15 cellular contexts compared by ENCODE assay signal in the genomic region with DNA sequence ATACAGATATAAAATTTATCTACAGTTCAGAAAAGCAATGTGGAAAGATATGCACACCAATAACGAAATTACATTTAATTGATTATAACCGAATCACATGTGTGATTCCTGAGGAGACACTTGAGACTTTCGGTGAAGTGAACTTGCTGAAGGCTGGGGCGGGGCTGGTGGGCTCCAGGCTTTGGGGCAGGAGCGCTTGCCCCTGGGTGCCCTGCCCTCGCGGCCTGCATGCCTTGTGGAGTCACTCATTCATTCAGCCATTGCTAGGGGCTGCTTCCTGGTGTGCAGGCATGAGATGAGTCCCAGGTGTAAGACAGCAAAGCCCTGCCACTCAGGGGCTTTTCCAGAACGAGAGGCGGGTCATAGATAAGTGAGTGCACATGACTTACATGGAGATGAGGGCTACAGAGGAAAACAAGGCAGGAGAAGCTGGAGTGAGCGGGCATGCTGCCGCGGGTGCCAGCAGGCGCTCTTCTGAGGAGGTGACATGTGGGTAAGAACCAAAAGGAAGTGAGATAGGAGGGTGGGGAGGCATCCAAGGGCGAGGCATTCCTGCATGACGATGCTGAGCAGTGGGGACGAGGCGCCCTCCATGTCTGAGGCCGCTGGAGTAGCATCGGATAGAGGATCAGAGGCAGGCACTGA.
A peak's percentile ranks its signal among the peaks of the same experiment; 100 is the strongest.
DNase-seq lines count a peak whose midpoint lies in the region; ATAC-seq and TF ChIP-seq lines count a peak whose summit lies in the region.
"Had no signal": no experiment of that assay in that cellular context is flagged by ENCODE, and none has a peak within 500 bp of the region (broad histone marks: within the 10 kb centered on the region; RNA-seq: fewer than 3 reads in every experiment).

No MANE protein-coding gene starts in this region.

- H3K36me3 Mint-ChIP-seq in activated naive CD4-positive, alpha-beta T cell treated with anti-CD3 and anti-CD28 coated beads, Interleukin-2, amount 10 ng/mL, durations not matched to agents 7 days and 5 days, result no peaks in the 10 kb centered on the region
- H3K36me3 Mint-ChIP-seq in type B pancreatic cell, result peaks cover 15% of the 10 kb centered on the region
- no peaks in the 10 kb centered on the region for H3K36me3 Mint-ChIP-seq in CD4-positive, alpha-beta T cell (ENCODE audit: low read depth)
- H3K36me3 Mint-ChIP-seq: CD8-positive, alpha-beta memory T cell had no signal

- H4K5ac ChIP-seq in mesendoderm (ENCODE audit: low read length), result no peak overlapping the region

- no peaks in the 10 kb centered on the region for H3K4me1 ChIP-seq in mesendoderm (ENCODE audit: control insufficient read depth, low read depth, low read length)
- H3K4me1 ChIP-seq: A549 had no signal

- no peaks in the 10 kb centered on the region for H3K9me3 ChIP-seq in CD4-positive, alpha-beta T cell (ENCODE audit: control insufficient read depth, low read length)
- H3K9me3 ChIP-seq: A549 had no signal

- H3K9ac ChIP-seq in mesendoderm (ENCODE audit: low read length), result no peak overlapping the region

- intact Hi-C loops in CD4-positive, alpha-beta T cell (cut with DNase I, micrococcal nuclease), result no loop called here

- peaks cover 19% of the 10 kb centered on the region for H3K27me3 Mint-ChIP-seq in activated naive CD4-positive, alpha-beta T cell treated with anti-CD3 and anti-CD28 coated beads, Interleukin-2, amount 10 ng/mL, durations not matched to agents 7 days and 5 days
- no peaks in the 10 kb centered on the region for H3K27me3 Mint-ChIP-seq in type B pancreatic cell
- H3K27me3 Mint-ChIP-seq in CD4-positive, alpha-beta T cell, result peaks cover 39% of the 10 kb centered on the region

- CTCF ChIA-PET in activated naive CD4-positive, alpha-beta T cell treated with anti-CD3 and anti-CD28 coated beads, Interleukin-2, amount 10 ng/mL, durations not matched to agents 7 days and 5 days (lab: Charles Lee), result no interaction called here
- CTCF ChIA-PET in RWPE1 (lab: Yijun Ruan, JAX), result no interaction called here
- CTCF ChIA-PET in CD4-positive, alpha-beta T cell (lab: Charles Lee), result no interaction called here

- H4K8ac ChIP-seq in mesendoderm (ENCODE audit: low read depth, low read length), result no peak overlapping the region

- H3K18ac ChIP-seq in mesendoderm (ENCODE audit: low read length), result no peak overlapping the region

- H3K27ac Mint-ChIP-seq in activated naive CD4-positive, alpha-beta T cell treated with anti-CD3 and anti-CD28 coated beads, Interleukin-2, amount 10 ng/mL, durations not matched to agents 7 days and 5 days, result peak overlapping the region; percentile 35
- H3K27ac Mint-ChIP-seq in type B pancreatic cell, result peak overlapping the region; percentile 65
- no peak overlapping the region for H3K27ac Mint-ChIP-seq in CD4-positive, alpha-beta T cell

- peak overlapping the region; percentile 75 for H3K27ac ChIP-seq in RWPE1
- H3K27ac ChIP-seq in mesendoderm (ENCODE audit: low read depth, low read length), result no peak overlapping the region
- H3K27ac ChIP-seq in CD4-positive, alpha-beta T cell (ENCODE audit: low read depth, low read length), result no peak overlapping the region
- H3K27ac ChIP-seq: 22Rv1, A549, HL-60 had no signal

- ATAC-seq in CD4-positive, alpha-beta T cell (ENCODE audit: poor library complexity), result no peak
- no peak for ATAC-seq in GM18519 (IDR thresholded peaks at IDR 0.05; ENCODE audit: low FRiP score, unreplicated experiment)
- ATAC-seq: A549 had no signal

- no peaks in the 10 kb centered on the region for H3K4me1 Mint-ChIP-seq in activated naive CD4-positive, alpha-beta T cell treated with anti-CD3 and anti-CD28 coated beads, Interleukin-2, amount 10 ng/mL, durations not matched to agents 7 days and 5 days
- H3K4me1 Mint-ChIP-seq in type B pancreatic cell (ENCODE audit: unreplicated experiment), result peaks cover 8% of the 10 kb centered on the region
- H3K4me1 Mint-ChIP-seq in CD4-positive, alpha-beta T cell (ENCODE audit: low read depth), result no peaks in the 10 kb centered on the region
- H3K4me1 Mint-ChIP-seq: CD8-positive, alpha-beta memory T cell had no signal

- DNase-seq in activated naive CD4-positive, alpha-beta T cell treated with anti-CD3 and anti-CD28 coated beads, Interleukin-2, amount 10 ng/mL, durations not matched to agents 7 days and 5 days, result no peak
- no peak for DNase-seq in activated naive CD4-positive, alpha-beta T cell treated with anti-CD3 and anti-CD28 coated beads, Interleukin-2, amount 50 U/mL, for 16 hours
- DNase-seq in RWPE1 (ENCODE audit: low spot score) (no peak), mesendoderm (no peak), type B pancreatic cell (ENCODE audit: extremely low spot score, unreplicated experiment) (no peak)
- no peak for DNase-seq in stimulated activated CD4-positive, alpha-beta T cell treated with anti-CD3 and anti-CD28 coated beads, Interleukin-1b, Interleukin-23, amount 100 ng/mL, for 48 hours
- no peak for DNase-seq in CD4-positive, alpha-beta T cell
- DNase-seq: AML-193; CD8-positive, alpha-beta memory T cell; COR-L47; HCEC 1CT had no signal

- no peak overlapping the region for H3K23ac ChIP-seq in mesendoderm (ENCODE audit: low read length)

- H3K27me3 ChIP-seq in mesendoderm (ENCODE audit: insufficient read depth, low read length, poor library complexity), result no peaks in the 10 kb centered on the region
- H3K27me3 ChIP-seq in CD4-positive, alpha-beta T cell (ENCODE audit: control insufficient read depth, insufficient read depth, low read length), result peaks cover 7% of the 10 kb centered on the region

- no peak overlapping the region for H2BK15ac ChIP-seq in mesendoderm (replicated peaks; ENCODE audit: low read depth)

- no peaks in the 10 kb centered on the region for H3K79me2 ChIP-seq in mesendoderm (ENCODE audit: control insufficient read depth, insufficient read depth, low read length)

- H2AK5ac ChIP-seq in mesendoderm (ENCODE audit: low read length), result no peak overlapping the region

- H3K56ac ChIP-seq in mesendoderm (ENCODE audit: low read length), result peak overlapping the region; percentile 25

- H3K4me2 ChIP-seq in mesendoderm (ENCODE audit: low read length), result no peak overlapping the region
- H3K4me2 ChIP-seq: A549 had no signal

- no peaks in the 10 kb centered on the region for H3K9me3 Mint-ChIP-seq in activated naive CD4-positive, alpha-beta T cell treated with anti-CD3 and anti-CD28 coated beads, Interleukin-2, amount 10 ng/mL, durations not matched to agents 7 days and 5 days
- no peaks in the 10 kb centered on the region for H3K9me3 Mint-ChIP-seq in type B pancreatic cell
- H3K9me3 Mint-ChIP-seq in CD4-positive, alpha-beta T cell, result no peaks in the 10 kb centered on the region
- H3K9me3 Mint-ChIP-seq: CD8-positive, alpha-beta memory T cell had no signal

- H2BK120ac ChIP-seq in mesendoderm (ENCODE audit: low read depth, low read length), result no peak overlapping the region

- no peaks in the 10 kb centered on the region for H3K36me3 ChIP-seq in mesendoderm (ENCODE audit: control insufficient read depth, insufficient read depth, low read length)

- no peak overlapping the region for H3K4me3 ChIP-seq in mesendoderm (ENCODE audit: low read length)
- H3K4me3 ChIP-seq: A549 had no signal

- no peak overlapping the region for H3K4me3 Mint-ChIP-seq in activated naive CD4-positive, alpha-beta T cell treated with anti-CD3 and anti-CD28 coated beads, Interleukin-2, amount 10 ng/mL, durations not matched to agents 7 days and 5 days
- no peak overlapping the region for H3K4me3 Mint-ChIP-seq in type B pancreatic cell
- H3K4me3 Mint-ChIP-seq in CD4-positive, alpha-beta T cell, result no peak overlapping the region
- H3K4me3 Mint-ChIP-seq: CD8-positive, alpha-beta memory T cell had no signal

- H3K79me1 ChIP-seq in mesendoderm (ENCODE audit: low read length), result no peaks in the 10 kb centered on the region

- H2BK5ac ChIP-seq in mesendoderm (ENCODE audit: low read length), result no peak overlapping the region

- no CpG with 5 or more reads among the region's 19 CpGs for WGBS in mesendoderm (ENCODE audit: extremely low coverage, insufficient coverage, low lambda C conversion rate)

- TF ChIP-seq CTCF in RWPE1 (conservative IDR thresholded peaks at IDR 0.05; ENCODE audit: low read depth) (no peak), type B pancreatic cell (conservative IDR thresholded peaks at IDR 0.05) (no peak)
- TF ChIP-seq CTCF in CD4-positive, alpha-beta T cell (IDR thresholded peaks at IDR 0.05), result no peak

- POLR2A ChIA-PET in RWPE1 (lab: Yijun Ruan, JAX; ENCODE audit: low non-redundant PET), result no interaction called here
- POLR2A ChIA-PET in CD4-positive, alpha-beta T cell (lab: Charles Lee), result no interaction called here

- H3K4ac ChIP-seq in mesendoderm (ENCODE audit: low read depth, low read length), result no peak overlapping the region
